In the genomic region with DNA sequence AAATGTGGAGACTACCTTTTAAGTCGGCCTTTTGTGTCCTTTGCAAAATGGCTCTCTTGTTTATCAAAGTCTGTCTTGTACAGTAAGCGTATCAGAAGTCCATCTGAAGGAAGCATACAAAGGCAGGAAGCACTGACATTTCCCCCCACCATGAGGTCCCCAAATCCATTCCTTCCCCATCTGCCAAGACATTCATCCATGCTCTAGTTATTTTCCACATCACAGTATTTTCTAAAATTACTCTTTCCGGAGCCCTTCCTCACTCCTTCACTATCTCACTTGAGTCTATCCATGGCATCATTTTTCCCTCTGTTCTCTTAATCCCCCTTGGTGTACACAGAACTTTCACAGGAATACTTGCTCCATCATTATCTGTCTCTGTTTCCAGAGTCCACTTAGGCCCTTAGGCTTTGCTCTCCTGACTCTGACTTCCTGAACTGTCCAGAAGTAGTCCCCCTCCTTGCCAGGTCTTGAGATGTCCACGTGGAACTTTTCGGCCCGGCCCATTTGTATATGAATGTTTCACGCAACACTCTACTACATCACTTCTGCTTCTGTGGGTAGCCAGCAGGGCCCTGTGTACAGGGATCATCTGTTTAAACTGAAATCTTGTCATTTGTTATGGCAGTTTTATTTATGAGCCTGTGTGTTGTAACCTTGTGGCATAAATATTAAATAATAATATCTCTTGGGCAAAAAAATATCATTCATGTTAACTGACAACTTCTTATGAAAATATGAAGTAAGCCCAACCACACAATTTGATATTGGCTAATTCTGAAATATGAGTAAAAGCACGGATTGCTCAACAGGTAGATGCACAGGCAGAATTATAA, we compare ENCODE assay signal across 8 cellular contexts. TPM values are rescaled to one million over a fixed set of nuclear protein-coding genes. Genes with fewer than 3 reads are reported as not detected.
DNase-seq lines count a peak whose midpoint lies in the region; ATAC-seq and TF ChIP-seq lines count a peak whose summit lies in the region.

No MANE protein-coding gene starts in this region.

- no peak for TF ChIP-seq CTCF in vagina (IDR thresholded peaks at IDR 0.05)

- no peak overlapping the region for H3K23ac ChIP-seq in trophoblast cell (ENCODE audit: low read length)

- H2BK5ac ChIP-seq in trophoblast cell (ENCODE audit: low read depth, low read length, poor library complexity): no peak overlapping the region

- no peak overlapping the region for H3K4ac ChIP-seq in trophoblast cell (ENCODE audit: low read depth, low read length)

- no peak overlapping the region for H3K14ac ChIP-seq in trophoblast cell (ENCODE audit: low read length)

- H3K79me1 ChIP-seq in trophoblast cell (ENCODE audit: low read length): no peaks in the 10 kb centered on the region

- no peak overlapping the region for H2BK12ac ChIP-seq in trophoblast cell (ENCODE audit: low read length)

- no peak overlapping the region for H3K27ac ChIP-seq in trophoblast cell (ENCODE audit: low read depth, low read length)
- H3K27ac ChIP-seq in vagina: no peak overlapping the region

- no peaks in the 10 kb centered on the region for H3K27me3 Mint-ChIP-seq in central memory CD8-positive, alpha-beta T cell

- no peak overlapping the region for H4K8ac ChIP-seq in trophoblast cell (ENCODE audit: low read depth, low read length)

- DNase-seq in NCI-H226 (peak; percentile 37), trophoblast cell (peak; percentile 3 to 25), vagina (ENCODE audit: extremely low spot score in 2 of 2) (no peak)
- DNase-seq in central memory CD8-positive, alpha-beta T cell (ENCODE audit: low spot score in 2 of 2): no peak

- TF ChIP-seq POLR2A in vagina (IDR thresholded peaks at IDR 0.05): no peak

- peak; percentile 45 for ATAC-seq in GM19452 (IDR thresholded peaks at IDR 0.05; ENCODE audit: unreplicated experiment)
- ATAC-seq in central memory CD8-positive, alpha-beta T cell (replicated peaks; ENCODE audit: extremely low read depth, poor library complexity, severe bottlenecking): no peak
- ATAC-seq in esophagus mucosa: no peak
- no peak for ATAC-seq in HG02642 (IDR thresholded peaks at IDR 0.05; ENCODE audit: poor library complexity, unreplicated experiment)
- ATAC-seq in HG02938 (IDR thresholded peaks at IDR 0.05; ENCODE audit: unreplicated experiment): no peak

- no CpG with 5 or more reads among the region's 8 CpGs for WGBS in trophoblast cell (ENCODE audit: extremely low coverage, insufficient coverage, insufficient read length)

- H3K4me1 Mint-ChIP-seq in central memory CD8-positive, alpha-beta T cell: peaks cover 60% of the 10 kb centered on the region

- H3K27me3 ChIP-seq in trophoblast cell (ENCODE audit: insufficient read depth, low read length) (peaks cover 3% of the 10 kb centered on the region), vagina (no peaks in the 10 kb centered on the region)

- H3K4me3 ChIP-seq in trophoblast cell (ENCODE audit: low read depth, low read length) (no peak overlapping the region), vagina (no peak overlapping the region)

- no peak overlapping the region for H3K9ac ChIP-seq in trophoblast cell (ENCODE audit: low read length)

- H3K36me3 ChIP-seq in trophoblast cell (ENCODE audit: control insufficient read depth in 1 of 2, insufficient read depth in 2 of 2, low read length in 2 of 2) (no peaks in the 10 kb centered on the region), vagina (no peaks in the 10 kb centered on the region)

- H3K36me3 Mint-ChIP-seq in central memory CD8-positive, alpha-beta T cell (ENCODE audit: insufficient read depth): peaks cover 17% of the 10 kb centered on the region

- no peaks in the 10 kb centered on the region for H3K79me2 ChIP-seq in trophoblast cell (ENCODE audit: control insufficient read depth, insufficient read depth, low read length, poor library complexity)

- H3K9me3 ChIP-seq in trophoblast cell (ENCODE audit: insufficient read depth, low read depth, low read length): no peaks in the 10 kb centered on the region
- H3K9me3 ChIP-seq in vagina: no peaks in the 10 kb centered on the region

- no peak overlapping the region for H2AFZ ChIP-seq in trophoblast cell (ENCODE audit: insufficient read depth, low read length, poor library complexity)

- no peak overlapping the region for H3K18ac ChIP-seq in trophoblast cell (ENCODE audit: low read length)

- no peak overlapping the region for H2AK5ac ChIP-seq in trophoblast cell (ENCODE audit: low read length)

- intact Hi-C loops in vagina (cut with DNase I): no loop called here

- H3K4me3 Mint-ChIP-seq in central memory CD8-positive, alpha-beta T cell: peak overlapping the region; percentile 99

- H3K27ac Mint-ChIP-seq in central memory CD8-positive, alpha-beta T cell (ENCODE audit: low read depth): peak overlapping the region; percentile 99

- no peak overlapping the region for H3K4me2 ChIP-seq in trophoblast cell (ENCODE audit: low read length)

- no peak overlapping the region for H2BK120ac ChIP-seq in trophoblast cell (ENCODE audit: insufficient read depth, low read length, poor library complexity)

- no peak overlapping the region for H4K91ac ChIP-seq in trophoblast cell (ENCODE audit: low read depth, low read length)

- no peaks in the 10 kb centered on the region for H3K9me3 Mint-ChIP-seq in central memory CD8-positive, alpha-beta T cell

- H3K4me1 ChIP-seq in trophoblast cell (ENCODE audit: control insufficient read depth in 1 of 2, insufficient read depth in 2 of 2, low read length in 2 of 2): peaks cover 5 to 10% of the 10 kb centered on the region in 2 experiments
- peaks cover 14% of the 10 kb centered on the region for H3K4me1 ChIP-seq in vagina

- no peak overlapping the region for H4K12ac ChIP-seq in trophoblast cell (ENCODE audit: low read depth, low read length)

RNA-seq across cellular contexts. Expression of gene SEL1L3, which starts 2.0 kb away (rescaled TPM):
- polyA plus RNA-seq in trophoblast cell (2013): 18.8 and 19.1 TPM in 2 replicates
- total RNA-seq in esophagus mucosa (8.5 TPM), vagina (8.3 TPM)

RNA-seq across cellular contexts. Expression of gene SMIM20, which starts 53.2 kb away (rescaled TPM):
- polyA plus RNA-seq in trophoblast cell (2013): 18.9 and 19.4 TPM in 2 replicates
- 14.8 TPM for total RNA-seq in esophagus mucosa
- 12.8 TPM for total RNA-seq in vagina

Comparison
In these comparisons a context has a peak if more than half of its experiments do, and no peak if none do; other contexts are left out.
1. DNase-seq: peak in NCI-H226 (single experiment) and trophoblast cell (2 of 2); none in central memory CD8-positive, alpha-beta T cell (0 of 2) and vagina (0 of 2).